ENCODE assay signal across 20 cellular contexts in the genomic region with DNA sequence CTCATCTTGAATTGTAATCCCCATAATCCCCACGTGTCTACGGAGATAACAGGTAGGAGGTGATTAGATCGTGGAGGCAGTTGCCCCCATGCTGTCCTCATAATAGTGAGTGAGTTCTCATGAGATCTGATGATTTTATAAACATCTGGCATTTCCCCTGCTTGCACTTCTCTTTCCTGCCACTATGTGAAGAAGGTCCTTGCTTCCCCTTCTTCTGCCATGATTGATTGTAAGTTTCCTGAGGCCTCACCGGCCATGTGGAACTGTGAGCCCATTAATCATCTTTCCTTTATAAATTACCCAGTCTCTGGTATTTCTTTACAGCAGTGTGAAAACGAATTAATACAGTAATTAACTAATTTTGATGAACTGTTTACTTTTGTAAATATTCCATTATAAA.
"Had no signal": no experiment of that assay in that cellular context is flagged by ENCODE, and none has a peak within 500 bp of the region (broad histone marks: within the 10 kb centered on the region; RNA-seq: fewer than 3 reads in every experiment).

No MANE protein-coding gene starts in this region.

- H3K27me3 ChIP-seq: right atrium auricular region had no signal

- H3K4me1 ChIP-seq: right atrium auricular region had no signal

- H3K4me1 Mint-ChIP-seq: activated CD4-positive, alpha-beta T cell treated with anti-CD3 and anti-CD28 coated beads, Interleukin-2, amount 10 ng/mL, durations not matched to agents 7 days and 5 days; activated naive CD4-positive, alpha-beta T cell treated with anti-CD3 and anti-CD28 coated beads, Interleukin-2, amount 50 U/mL, for 24 hours had no signal

- ATAC-seq: activated CD4-positive, CD25-positive, alpha-beta regulatory T cell treated with anti-CD3 and anti-CD28 coated beads, Interleukin-2, amount 50 U/mL, for 24 hours; activated CD8-positive, alpha-beta T cell treated with anti-CD3 and anti-CD28 coated beads, Interleukin-2, amount 10 ng/mL, durations not matched to agents 7 days and 5 days; left lobe of liver had no signal

- H3K27ac Mint-ChIP-seq: activated CD4-positive, alpha-beta T cell treated with anti-CD3 and anti-CD28 coated beads, Interleukin-2, amount 10 ng/mL, durations not matched to agents 7 days and 5 days; activated CD8-positive, alpha-beta T cell treated with anti-CD3 and anti-CD28 coated beads, Interleukin-2, amount 10 ng/mL, durations not matched to agents 7 days and 5 days; activated naive CD4-positive, alpha-beta T cell treated with anti-CD3 and anti-CD28 coated beads, Interleukin-2, amount 50 U/mL, for 24 hours; nephron progenitor cell; progenitor cell of endocrine pancreas; T-helper 1 cell treated with Interleukin-12 subunit alpha and Interleukin-12 subunit beta and Interleukin-4 antibody, amounts not matched to agents 30 μg/mL and 1 μg/mL, for 36 hours had no signal

- H3K4me3 ChIP-seq: right atrium auricular region had no signal

- H3K4me3 Mint-ChIP-seq: activated CD4-positive, alpha-beta T cell treated with anti-CD3 and anti-CD28 coated beads, Interleukin-2, amount 10 ng/mL, durations not matched to agents 7 days and 5 days; activated CD8-positive, alpha-beta T cell treated with anti-CD3 and anti-CD28 coated beads, Interleukin-2, amount 10 ng/mL, durations not matched to agents 7 days and 5 days; activated naive CD4-positive, alpha-beta T cell treated with anti-CD3 and anti-CD28 coated beads, Interleukin-2, amount 50 U/mL, for 24 hours; nephron progenitor cell; T-helper 1 cell treated with Interleukin-12 subunit alpha and Interleukin-12 subunit beta and Interleukin-4 antibody, amounts not matched to agents 30 μg/mL and 1 μg/mL, for 36 hours had no signal

- H3K36me3 Mint-ChIP-seq: activated naive CD4-positive, alpha-beta T cell treated with anti-CD3 and anti-CD28 coated beads, Interleukin-2, amount 50 U/mL, for 24 hours had no signal

- H3K9me3 Mint-ChIP-seq: activated CD4-positive, alpha-beta T cell treated with anti-CD3 and anti-CD28 coated beads, Interleukin-2, amount 10 ng/mL, durations not matched to agents 7 days and 5 days; nephron progenitor cell; T-helper 1 cell treated with Interleukin-12 subunit alpha and Interleukin-12 subunit beta and Interleukin-4 antibody, amounts not matched to agents 30 μg/mL and 1 μg/mL, for 36 hours had no signal

- H3K27me3 Mint-ChIP-seq: activated CD4-positive, alpha-beta T cell treated with anti-CD3 and anti-CD28 coated beads, Interleukin-2, amount 10 ng/mL, durations not matched to agents 7 days and 5 days; progenitor cell of endocrine pancreas had no signal

- DNase-seq: activated CD4-positive, alpha-beta T cell treated with anti-CD3 and anti-CD28 coated beads, Interleukin-2, amount 10 ng/mL, durations not matched to agents 7 days and 5 days; activated CD8-positive, alpha-beta T cell treated with anti-CD3 and anti-CD28 coated beads, Interleukin-2, amount 10 ng/mL, durations not matched to agents 7 days and 5 days; activated gamma-delta T cell; activated T-cell treated with anti-CD3 and anti-CD28 coated beads, Interleukin-2, amount 50 U/mL, for 48 hours; dermis blood vessel endothelial cell; effector memory CD4-positive, alpha-beta T cell; foreskin fibroblast; hypothalamus; midbrain; nephron progenitor cell; stimulated activated CD4-positive, alpha-beta T cell treated with anti-CD3 and anti-CD28 coated beads, Interleukin-12 subunit alpha, Interleukin-12 subunit beta, amount 100 ng/mL, for 4 hours; stimulated activated CD4-positive, alpha-beta T cell treated with anti-CD3 and anti-CD28 coated beads, Interleukin-1b, Interleukin-23, amount 100 ng/mL, for 48 hours; stimulated activated CD8-positive, alpha-beta memory T cell treated with anti-CD3 and anti-CD28 coated beads, Interleukin-4, amount 100 ng/mL, for 48 hours; stimulated activated naive CD4-positive, alpha-beta T cell had no signal

- H3K36me3 ChIP-seq: right atrium auricular region had no signal

- H3K27ac ChIP-seq: right atrium auricular region had no signal

- H3K9me3 ChIP-seq: right atrium auricular region had no signal
